ENCODE assay signal across 9 cellular contexts in the genomic region with DNA sequence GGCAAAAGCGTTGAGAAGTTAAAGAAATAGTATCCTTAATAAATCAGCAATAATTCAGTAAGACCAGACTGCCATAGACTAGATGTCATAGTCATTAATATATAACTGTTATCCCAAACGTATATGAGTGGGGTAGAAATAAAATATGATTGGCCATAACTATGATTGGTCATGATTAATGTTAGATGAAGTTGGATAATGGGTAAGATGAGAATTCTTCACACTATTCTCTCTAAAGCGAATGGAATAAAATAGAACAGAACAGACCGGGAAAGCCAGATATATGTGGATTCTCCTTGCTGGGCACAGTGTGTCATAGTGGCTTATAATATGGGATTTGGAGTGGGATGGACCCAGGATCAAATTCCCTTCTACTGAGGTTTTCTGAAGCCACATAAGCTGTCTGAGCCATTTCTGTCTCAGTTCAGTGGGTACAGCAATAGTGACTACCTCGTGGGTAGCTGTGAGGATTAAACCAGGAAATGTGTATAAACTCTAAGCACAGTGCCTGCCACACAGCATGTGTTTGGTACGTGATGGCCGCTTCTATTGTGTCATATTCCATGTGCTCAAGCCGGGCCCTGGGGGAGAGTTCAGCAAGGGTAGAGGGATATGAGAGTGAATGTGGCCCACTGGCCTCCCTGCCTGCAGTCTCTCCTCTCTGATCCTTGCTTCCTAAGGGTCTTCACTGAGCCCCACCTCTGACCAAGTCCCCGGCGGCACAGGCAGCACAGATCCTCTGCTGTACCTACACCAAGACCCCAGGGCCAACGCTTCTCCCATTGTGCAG. TPM values are rescaled to one million over a fixed set of nuclear protein-coding genes. Genes with fewer than 3 reads are reported as not detected.
A peak's percentile ranks its signal among the peaks of the same experiment; 100 is the strongest.
DNase-seq lines count a peak whose midpoint lies in the region; ATAC-seq and TF ChIP-seq lines count a peak whose summit lies in the region.
"Had no signal": no experiment of that assay in that cellular context is flagged by ENCODE, and none has a peak within 500 bp of the region (broad histone marks: within the 10 kb centered on the region; RNA-seq: fewer than 3 reads in every experiment).

No MANE protein-coding gene starts in this region.

- H3K27ac ChIP-seq in SJCRH30 (peak overlapping the region; percentile 60), foreskin keratinocyte (no peak overlapping the region)

- H3K4me3 ChIP-seq in SJCRH30: no peak overlapping the region
- H3K4me3 ChIP-seq in fibroblast of villous mesenchyme (ENCODE audit: low read depth, low read length): no peak overlapping the region

- ATAC-seq in stimulated activated memory B cell treated with anti-CD40 and anti-IgM and Interleukin-4, amounts not matched to agents 10 μg/mL and 1 μg/mL and 100 μg/mL, for 72 hours: no peak
- ATAC-seq in foreskin keratinocyte: no peak

- no peaks in the 10 kb centered on the region for H3K9me3 ChIP-seq in SJCRH30 (replicated peaks)

- H3K36me3 ChIP-seq in SJCRH30: no peaks in the 10 kb centered on the region

- no peak for TF ChIP-seq CTCF in fibroblast of villous mesenchyme (IDR thresholded peaks at IDR 0.05; ENCODE audit: insufficient read depth, low read depth, low read length)
- TF ChIP-seq CTCF in foreskin keratinocyte (conservative IDR thresholded peaks at IDR 0.05): no peak

- no peaks in the 10 kb centered on the region for H3K9me3 Mint-ChIP-seq in activated T-cell treated with anti-CD3 and anti-CD28 coated beads, Interleukin-2, amount 50 U/mL, for 24 hours
- H3K9me3 Mint-ChIP-seq in stimulated activated memory B cell treated with anti-CD40 and anti-IgM and Interleukin-4, amounts not matched to agents 10 μg/mL and 1 μg/mL and 100 μg/mL, for 72 hours: no peaks in the 10 kb centered on the region

- DNase-seq in activated T-cell treated with anti-CD3 and anti-CD28 coated beads, Interleukin-2, amount 50 U/mL, for 24 hours: no peak
- DNase-seq in activated T-cell treated with anti-CD3 and anti-CD28 coated beads, Interleukin-2, amount 50 U/mL, for 48 hours: no peak
- DNase-seq in SJCRH30: peak; percentile 34 to 70
- DNase-seq in fibroblast of villous mesenchyme (ENCODE audit: low read depth): peak; percentile 40
- DNase-seq in NCI-H446 (lab: John Stamatoyannopoulos, UW): no peak
- no peak for DNase-seq in NCI-H2081 treated with DMSO at 0.1 percent for 48 hours (lab: John Stamatoyannopoulos, UW)
- DNase-seq in foreskin keratinocyte: no peak
- DNase-seq: NCI-H774 had no signal

- H3K36me3 Mint-ChIP-seq in activated T-cell treated with anti-CD3 and anti-CD28 coated beads, Interleukin-2, amount 50 U/mL, for 24 hours (ENCODE audit: low read depth): no peaks in the 10 kb centered on the region
- H3K36me3 Mint-ChIP-seq in stimulated activated memory B cell treated with anti-CD40 and anti-IgM and Interleukin-4, amounts not matched to agents 10 μg/mL and 1 μg/mL and 100 μg/mL, for 72 hours: no peaks in the 10 kb centered on the region

- peak overlapping the region; percentile 91 for H3K27ac Mint-ChIP-seq in activated T-cell treated with anti-CD3 and anti-CD28 coated beads, Interleukin-2, amount 50 U/mL, for 24 hours
- peak overlapping the region; percentile 88 for H3K27ac Mint-ChIP-seq in stimulated activated memory B cell treated with anti-CD40 and anti-IgM and Interleukin-4, amounts not matched to agents 10 μg/mL and 1 μg/mL and 100 μg/mL, for 72 hours

- H3K4me1 ChIP-seq in SJCRH30 (peaks cover 24% of the 10 kb centered on the region), foreskin keratinocyte (no peaks in the 10 kb centered on the region)

- no peak overlapping the region for H3K4me3 Mint-ChIP-seq in activated T-cell treated with anti-CD3 and anti-CD28 coated beads, Interleukin-2, amount 50 U/mL, for 24 hours
- no peak overlapping the region for H3K4me3 Mint-ChIP-seq in stimulated activated memory B cell treated with anti-CD40 and anti-IgM and Interleukin-4, amounts not matched to agents 10 μg/mL and 1 μg/mL and 100 μg/mL, for 72 hours

- peaks cover 22% of the 10 kb centered on the region for H3K4me1 Mint-ChIP-seq in activated T-cell treated with anti-CD3 and anti-CD28 coated beads, Interleukin-2, amount 50 U/mL, for 24 hours (ENCODE audit: low read depth)
- peaks cover 57% of the 10 kb centered on the region for H3K4me1 Mint-ChIP-seq in stimulated activated memory B cell treated with anti-CD40 and anti-IgM and Interleukin-4, amounts not matched to agents 10 μg/mL and 1 μg/mL and 100 μg/mL, for 72 hours

- no peaks in the 10 kb centered on the region for H3K27me3 ChIP-seq in SJCRH30
- H3K27me3 ChIP-seq in foreskin keratinocyte: no peaks in the 10 kb centered on the region

- no peaks in the 10 kb centered on the region for H3K27me3 Mint-ChIP-seq in activated T-cell treated with anti-CD3 and anti-CD28 coated beads, Interleukin-2, amount 50 U/mL, for 24 hours
- H3K27me3 Mint-ChIP-seq in stimulated activated memory B cell treated with anti-CD40 and anti-IgM and Interleukin-4, amounts not matched to agents 10 μg/mL and 1 μg/mL and 100 μg/mL, for 72 hours: no peaks in the 10 kb centered on the region

RNA-seq across cellular contexts. Expression of gene CETP, which starts 3.6 kb away (rescaled TPM):
- total RNA-seq in SJCRH30 (2014; rRNA removed; shearing (Covaris generic)): 0.14 TPM in 1 of 2 replicates, not detected in the other
- not detected in 2 replicates for total RNA-seq in fibroblast of villous mesenchyme
- total RNA-seq in foreskin keratinocyte: not detected in 2 replicates
- polyA plus RNA-seq in foreskin keratinocyte: not detected in 2 replicates

RNA-seq across cellular contexts. Expression of gene NLRC5, which starts 24.0 kb away (rescaled TPM):
- 1.5 and 2.9 TPM in 2 replicates for total RNA-seq in SJCRH30 (2014; rRNA removed; shearing (Covaris generic))
- total RNA-seq in fibroblast of villous mesenchyme: 44.0 and 67.6 TPM in 2 replicates
- total RNA-seq in foreskin keratinocyte: 8.4 and 10.3 TPM in 2 replicates
- 5.2 and 5.8 TPM in 2 replicates for polyA plus RNA-seq in foreskin keratinocyte

RNA-seq across cellular contexts. Expression of gene HERPUD1, which starts 33.4 kb away (rescaled TPM):
- 69.5 and 103 TPM in 2 replicates for total RNA-seq in SJCRH30 (2014; rRNA removed; shearing (Covaris generic))
- total RNA-seq in fibroblast of villous mesenchyme (98.4 and 135 TPM in 2 replicates), foreskin keratinocyte (124 and 170 TPM in 2 replicates)
- polyA plus RNA-seq in foreskin keratinocyte: 108 and 144 TPM in 2 replicates

Comparison
In these comparisons a context has a peak if more than half of its experiments do, and no peak if none do; other contexts are left out.
1. DNase-seq: peak in SJCRH30 (2 of 2) and fibroblast of villous mesenchyme (single experiment); none in activated T-cell treated with anti-CD3 and anti-CD28 coated beads, Interleukin-2, amount 50 U/mL, for 24 hours (single experiment), activated T-cell treated with anti-CD3 and anti-CD28 coated beads, Interleukin-2, amount 50 U/mL, for 48 hours (0 of 2), NCI-H446 (0 of 2), NCI-H2081 treated with DMSO at 0.1 percent for 48 hours (single experiment) and foreskin keratinocyte (0 of 2).